11 cellular contexts compared by ENCODE assay signal in the genomic region with DNA sequence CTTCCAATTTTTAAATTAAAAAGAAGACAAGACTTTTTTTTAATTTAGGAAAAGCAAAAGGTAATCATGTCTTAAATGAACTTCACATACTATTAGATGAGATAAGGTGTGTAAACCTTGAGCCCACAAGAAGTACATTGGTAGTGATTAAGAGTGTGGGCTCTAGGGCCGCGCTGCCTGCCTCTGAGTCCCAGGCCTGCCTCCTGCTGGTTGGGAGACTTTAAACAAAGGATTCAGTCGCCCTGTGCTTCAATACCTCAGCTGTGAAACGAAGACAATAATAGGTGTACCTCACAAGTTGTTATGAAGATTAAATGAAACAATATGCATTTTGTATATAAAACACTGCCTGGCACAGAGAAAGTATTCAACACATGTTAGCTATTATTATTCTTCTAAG.
DNase-seq lines count a peak whose midpoint lies in the region; ATAC-seq and TF ChIP-seq lines count a peak whose summit lies in the region.
"Had no signal": no experiment of that assay in that cellular context is flagged by ENCODE, and none has a peak within 500 bp of the region (broad histone marks: within the 10 kb centered on the region; RNA-seq: fewer than 3 reads in every experiment).

No MANE protein-coding gene starts in this region.

- peak; percentile 15 for DNase-seq in activated CD8-positive, alpha-beta T cell treated with anti-CD3 and anti-CD28 coated beads for 36 hours
- no peak for DNase-seq in activated CD8-positive, alpha-beta T cell treated with anti-CD3 and anti-CD28 coated beads, Interleukin-2, amount 10 ng/mL, durations not matched to agents 7 days and 5 days
- DNase-seq in astrocyte of the cerebellum (ENCODE audit: low read depth) (no peak), mesenchymal stem cell (no peak), uterus (no peak), mucosa of gallbladder (ENCODE audit: low spot score) (no peak), lower leg skin (ENCODE audit: low spot score in 2 of 2) (no peak), T-helper 9 cell (no peak)
- DNase-seq: activated B cell treated with CpG ODN at 0.5 μM for 24 hours; activated naive CD4-positive, alpha-beta T cell treated with anti-CD3 and anti-CD28 coated beads for 36 hours; NCI-H748 treated with DMSO at 0.1 percent for 48 hours had no signal

- H3K27ac Mint-ChIP-seq in activated CD8-positive, alpha-beta T cell treated with anti-CD3 and anti-CD28 coated beads for 36 hours = no peak overlapping the region
- no peak overlapping the region for H3K27ac Mint-ChIP-seq in activated CD8-positive, alpha-beta T cell treated with anti-CD3 and anti-CD28 coated beads, Interleukin-2, amount 10 ng/mL, durations not matched to agents 7 days and 5 days
- H3K27ac Mint-ChIP-seq: activated B cell treated with CpG ODN at 0.5 μM for 24 hours; activated naive CD4-positive, alpha-beta T cell treated with anti-CD3 and anti-CD28 coated beads for 36 hours had no signal

- no peaks in the 10 kb centered on the region for H3K36me3 Mint-ChIP-seq in activated CD8-positive, alpha-beta T cell treated with anti-CD3 and anti-CD28 coated beads for 36 hours (ENCODE audit: low read depth)
- no peaks in the 10 kb centered on the region for H3K36me3 Mint-ChIP-seq in activated CD8-positive, alpha-beta T cell treated with anti-CD3 and anti-CD28 coated beads, Interleukin-2, amount 10 ng/mL, durations not matched to agents 7 days and 5 days (ENCODE audit: low read depth)

- no peaks in the 10 kb centered on the region for H3K27me3 Mint-ChIP-seq in activated CD8-positive, alpha-beta T cell treated with anti-CD3 and anti-CD28 coated beads for 36 hours
- H3K27me3 Mint-ChIP-seq in activated CD8-positive, alpha-beta T cell treated with anti-CD3 and anti-CD28 coated beads, Interleukin-2, amount 10 ng/mL, durations not matched to agents 7 days and 5 days (ENCODE audit: low read depth) = no peaks in the 10 kb centered on the region
- H3K27me3 Mint-ChIP-seq: activated B cell treated with CpG ODN at 0.5 μM for 24 hours had no signal

- H3K79me1 ChIP-seq in mesenchymal stem cell (replicated peaks; ENCODE audit: low read length, poor library complexity, severe bottlenecking) = no peaks in the 10 kb centered on the region

- H2BK5ac ChIP-seq in mesenchymal stem cell (ENCODE audit: low read depth, low read length, poor library complexity, severe bottlenecking) = no peak overlapping the region

- H3K4me3 ChIP-seq in astrocyte of the cerebellum (ENCODE audit: low read depth, low read length) (no peak overlapping the region), mesenchymal stem cell (ENCODE audit: insufficient read depth in 1 of 2, low read depth in 1 of 2, low read length in 2 of 2) (no peak overlapping the region), uterus (no peak overlapping the region), lower leg skin (ENCODE audit: low read depth, poor library complexity, severe bottlenecking) (no peak overlapping the region)

- H3K14ac ChIP-seq in mesenchymal stem cell (ENCODE audit: low read length in 2 of 2) = no peak overlapping the region

- CTCF ChIA-PET in activated CD8-positive, alpha-beta T cell treated with anti-CD3 and anti-CD28 coated beads for 36 hours (lab: Charles Lee) = interaction anchor here (0.8 to 4.8 kb wide), 13 partner anchors 8 to 414 kb away, joined by 3 to 57 read pairs (median 5); a partner anchor contains a TSS
- CTCF ChIA-PET in activated CD8-positive, alpha-beta T cell treated with anti-CD3 and anti-CD28 coated beads, Interleukin-2, amount 10 ng/mL, durations not matched to agents 7 days and 5 days (lab: Charles Lee) = interaction anchor here (1.0 to 4.4 kb wide), 9 partner anchors 10 to 454 kb away, joined by 3 to 36 read pairs (median 6); a partner anchor contains a TSS

- no peak overlapping the region for H2BK15ac ChIP-seq in mesenchymal stem cell (ENCODE audit: low read depth, poor library complexity, severe bottlenecking)

- H4K8ac ChIP-seq in mesenchymal stem cell (ENCODE audit: low read length) = no peak overlapping the region

- H3K23ac ChIP-seq in mesenchymal stem cell (ENCODE audit: low read length in 2 of 2) = no peak overlapping the region

- H3K27me3 ChIP-seq in mesenchymal stem cell (ENCODE audit: control insufficient read depth in 1 of 2, insufficient read depth in 1 of 2, low read length in 2 of 2) = no peaks in the 10 kb centered on the region
- H3K27me3 ChIP-seq in uterus = no peaks in the 10 kb centered on the region

- H4K91ac ChIP-seq in mesenchymal stem cell (ENCODE audit: low read length) = no peak overlapping the region

- no peak for ATAC-seq in activated CD8-positive, alpha-beta T cell treated with anti-CD3 and anti-CD28 coated beads for 36 hours
- no peak for ATAC-seq in activated CD8-positive, alpha-beta T cell treated with anti-CD3 and anti-CD28 coated beads, Interleukin-2, amount 10 ng/mL, durations not matched to agents 7 days and 5 days

- no peak overlapping the region for H3K4ac ChIP-seq in mesenchymal stem cell (ENCODE audit: low read depth in 1 of 2, low read length in 2 of 2)

- no peak overlapping the region for H2AFZ ChIP-seq in mesenchymal stem cell (ENCODE audit: low read depth, low read length)

- TF ChIP-seq CTCF in activated CD8-positive, alpha-beta T cell treated with anti-CD3 and anti-CD28 coated beads for 36 hours (IDR thresholded peaks at IDR 0.05) = no peak
- TF ChIP-seq CTCF in astrocyte of the cerebellum (IDR thresholded peaks at IDR 0.05; ENCODE audit: low read depth, low read length, missing control alignments) = peak; percentile 4
- peak in 1 of 4 experiments; percentile 10 for TF ChIP-seq CTCF in uterus (IDR thresholded peaks at IDR 0.05)
- TF ChIP-seq CTCF in lower leg skin (IDR thresholded peaks at IDR 0.05) = no peak

- no peak for TF ChIP-seq POLR2A in uterus (IDR thresholded peaks at IDR 0.05)
- no peak for TF ChIP-seq POLR2A in lower leg skin (IDR thresholded peaks at IDR 0.05)

- intact Hi-C loops in activated CD8-positive, alpha-beta T cell treated with anti-CD3 and anti-CD28 coated beads for 36 hours (cut with micrococcal nuclease) = loop anchor here (5.0 kb wide), 1 partner anchor 57 kb away; no protein-coding TSS in a partner anchor
- intact Hi-C loops in uterus (cut with DNase I; ENCODE audit: low total_unique reads) = loop anchor here (10.0 kb wide), 1 partner anchor 55 kb away; no protein-coding TSS in a partner anchor
- intact Hi-C loops in lower leg skin (cut with DNase I; ENCODE audit: low total_unique reads) = no loop called here

- POLR2A ChIA-PET in activated CD8-positive, alpha-beta T cell treated with anti-CD3 and anti-CD28 coated beads for 36 hours (lab: Charles Lee) = no interaction called here
- POLR2A ChIA-PET in activated CD8-positive, alpha-beta T cell treated with anti-CD3 and anti-CD28 coated beads, Interleukin-2, amount 10 ng/mL, durations not matched to agents 7 days and 5 days (lab: Charles Lee) = no interaction called here

- H3K18ac ChIP-seq in mesenchymal stem cell (ENCODE audit: low read depth in 1 of 2, low read length in 2 of 2) = no peak overlapping the region

- in situ Hi-C loops in astrocyte of the cerebellum (cut with HindIII; ENCODE audit: low sequenced_read_pairs) = no loop called here

- H3K9ac ChIP-seq in mesenchymal stem cell (ENCODE audit: low read length) = peak overlapping the region; percentile 75

- H3K36me3 ChIP-seq in mesenchymal stem cell (ENCODE audit: control insufficient read depth in 1 of 2, insufficient read depth in 2 of 2, low read depth in 1 of 2, low read length in 2 of 2) (peaks cover 0 to 6% of the 10 kb centered on the region in 2 experiments), uterus (no peaks in the 10 kb centered on the region)

- no peak overlapping the region for H2BK120ac ChIP-seq in mesenchymal stem cell (ENCODE audit: low read depth, low read length)

- H3K9me3 ChIP-seq in mesenchymal stem cell (ENCODE audit: control insufficient read depth, low read length) (no peaks in the 10 kb centered on the region), uterus (no peaks in the 10 kb centered on the region)

- H3K4me3 Mint-ChIP-seq in activated CD8-positive, alpha-beta T cell treated with anti-CD3 and anti-CD28 coated beads for 36 hours = no peak overlapping the region
- no peak overlapping the region for H3K4me3 Mint-ChIP-seq in activated CD8-positive, alpha-beta T cell treated with anti-CD3 and anti-CD28 coated beads, Interleukin-2, amount 10 ng/mL, durations not matched to agents 7 days and 5 days
- H3K4me3 Mint-ChIP-seq: activated B cell treated with CpG ODN at 0.5 μM for 24 hours; activated naive CD4-positive, alpha-beta T cell treated with anti-CD3 and anti-CD28 coated beads for 36 hours had no signal

- H3K4me2 ChIP-seq in mesenchymal stem cell (ENCODE audit: low read length, poor library complexity, severe bottlenecking) = no peak overlapping the region

- H3K9me3 Mint-ChIP-seq in activated CD8-positive, alpha-beta T cell treated with anti-CD3 and anti-CD28 coated beads for 36 hours = no peaks in the 10 kb centered on the region
- no peaks in the 10 kb centered on the region for H3K9me3 Mint-ChIP-seq in activated CD8-positive, alpha-beta T cell treated with anti-CD3 and anti-CD28 coated beads, Interleukin-2, amount 10 ng/mL, durations not matched to agents 7 days and 5 days (ENCODE audit: insufficient read depth)
- H3K9me3 Mint-ChIP-seq: activated B cell treated with CpG ODN at 0.5 μM for 24 hours; activated naive CD4-positive, alpha-beta T cell treated with anti-CD3 and anti-CD28 coated beads for 36 hours had no signal

- 73% methylated on average over 2 of the region's 4 CpGs for WGBS in mesenchymal stem cell
- whole genome bisulfite sequencing in lower leg skin, 2 donors = 75 to 79% methylated on average over 4 of the region's 4 CpGs

- H3K27ac ChIP-seq in mesenchymal stem cell (ENCODE audit: low read length, poor library complexity, severe bottlenecking) (no peak overlapping the region), uterus (peak overlapping the region; percentile 93 to 99)

- no peak overlapping the region for H2BK12ac ChIP-seq in mesenchymal stem cell (ENCODE audit: low read length in 2 of 2)

- no peak overlapping the region for H2AK5ac ChIP-seq in mesenchymal stem cell (ENCODE audit: low read length, severe bottlenecking)

- peaks cover 5% of the 10 kb centered on the region for H3K4me1 ChIP-seq in mesenchymal stem cell (ENCODE audit: control insufficient read depth, insufficient read depth, low read depth, low read length)
- peaks cover 0 to 14% of the 10 kb centered on the region in 2 donors for H3K4me1 ChIP-seq in uterus

- H3K4me1 Mint-ChIP-seq in activated CD8-positive, alpha-beta T cell treated with anti-CD3 and anti-CD28 coated beads for 36 hours (ENCODE audit: low read depth) = peaks cover 13% of the 10 kb centered on the region
- H3K4me1 Mint-ChIP-seq in activated CD8-positive, alpha-beta T cell treated with anti-CD3 and anti-CD28 coated beads, Interleukin-2, amount 10 ng/mL, durations not matched to agents 7 days and 5 days (ENCODE audit: low read depth) = peaks cover 4% of the 10 kb centered on the region
